In the genomic region with DNA sequence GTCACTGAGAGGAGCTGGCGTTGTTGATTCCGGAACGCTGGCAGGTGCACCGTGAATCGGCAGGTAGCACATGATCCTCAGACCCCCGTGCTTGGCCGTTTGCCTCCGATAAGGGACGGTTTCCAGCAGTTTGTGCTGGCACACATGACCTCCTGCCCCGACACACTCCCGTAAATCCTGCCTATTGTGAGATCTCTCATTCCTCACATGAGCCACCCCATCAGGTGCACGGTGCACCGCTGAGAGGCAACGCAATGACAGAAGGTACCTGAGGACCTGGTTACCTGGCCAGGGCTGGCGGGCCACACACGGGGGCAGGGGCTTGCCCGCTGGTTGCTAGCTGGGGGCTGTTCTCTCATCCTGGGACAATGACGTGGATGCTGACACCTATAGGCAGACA, we compare ENCODE assay signal across 14 cellular contexts.
"Had no signal": no experiment of that assay in that cellular context is flagged by ENCODE, and none has a peak within 500 bp of the region (broad histone marks: within the 10 kb centered on the region; RNA-seq: fewer than 3 reads in every experiment).

No MANE protein-coding gene starts in this region.

- H3K9me3 ChIP-seq: esophagus muscularis mucosa, stomach, testis, upper lobe of left lung had no signal

- H3K27ac ChIP-seq: esophagus muscularis mucosa, stomach, testis, upper lobe of left lung had no signal

- DNase-seq: activated CD4-positive, alpha-beta memory T cell treated with anti-CD3 and anti-CD28 coated beads for 36 hours; activated CD4-positive, alpha-beta T cell treated with anti-CD3 and anti-CD28 coated beads for 36 hours; activated effector memory CD4-positive, alpha-beta T cell treated with Interleukin-2 at 50 U/mL for 16 hours; activated naive CD4-positive, alpha-beta T cell treated with anti-CD3 and anti-CD28 coated beads, Interleukin-2, amount 50 U/mL, for 16 hours; activated T-cell treated with anti-CD3 and anti-CD28 coated beads, Interleukin-2, amount 50 U/mL, for 4 hours; midbrain; stimulated activated CD4-positive, alpha-beta T cell treated with anti-CD3 and anti-CD28 coated beads, Interleukin-1b, Interleukin-23, amount 100 ng/mL, for 48 hours; stomach; T-cell; T1000; testis; upper lobe of left lung had no signal

- H3K4me1 ChIP-seq: upper lobe of left lung had no signal

- H3K4me3 ChIP-seq: esophagus muscularis mucosa, lung, testis, upper lobe of left lung had no signal

- ATAC-seq: activated CD4-positive, alpha-beta T cell treated with anti-CD3 and anti-CD28 coated beads for 36 hours; activated T-cell treated with anti-CD3 and anti-CD28 coated beads, Interleukin-2, amount 50 U/mL, for 4 hours; T-cell had no signal

- H3K27me3 ChIP-seq: esophagus muscularis mucosa, stomach, testis, upper lobe of left lung had no signal
